ENCODE assay signal across 29 cellular contexts in the genomic region with DNA sequence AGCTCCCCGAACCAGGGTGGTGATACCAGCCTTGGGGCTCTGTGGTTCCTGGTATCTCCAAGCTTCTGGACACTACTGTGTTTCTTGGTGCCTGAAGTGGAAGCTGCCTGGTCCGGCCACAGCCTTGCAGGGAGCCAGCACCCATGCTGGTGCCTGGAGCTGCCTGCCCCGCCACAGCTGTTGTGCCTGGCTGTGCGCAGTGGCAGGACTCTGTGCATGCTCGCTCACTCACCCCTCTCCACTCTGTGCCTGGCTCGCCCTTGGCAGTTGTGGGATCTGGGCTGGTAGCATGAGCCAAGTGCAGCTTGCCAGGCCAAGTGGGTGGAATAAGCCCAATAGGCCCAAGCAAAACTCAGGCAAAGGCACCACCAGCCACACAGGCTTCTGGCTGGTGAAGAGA.
"Had no signal": no experiment of that assay in that cellular context is flagged by ENCODE, and none has a peak within 500 bp of the region (broad histone marks: within the 10 kb centered on the region; RNA-seq: fewer than 3 reads in every experiment).

No MANE protein-coding gene starts in this region.

- H3K9me3 Mint-ChIP-seq: activated CD4-positive, alpha-beta T cell treated with anti-CD3 and anti-CD28 coated beads, Interleukin-2, amount 10 ng/mL, durations not matched to agents 7 days and 5 days; T-helper 1 cell treated with Interleukin-12 subunit alpha and Interleukin-12 subunit beta and Interleukin-4 antibody, amounts not matched to agents 30 μg/mL and 1 μg/mL, for 36 hours had no signal

- H3K27me3 Mint-ChIP-seq: activated CD4-positive, alpha-beta T cell treated with anti-CD3 and anti-CD28 coated beads for 36 hours; activated CD4-positive, alpha-beta T cell treated with anti-CD3 and anti-CD28 coated beads, Interleukin-2, amount 10 ng/mL, durations not matched to agents 7 days and 5 days; activated naive CD4-positive, alpha-beta T cell treated with anti-CD3 and anti-CD28 coated beads, Interleukin-2, amount 10 ng/mL, durations not matched to agents 7 days and 5 days; activated naive CD8-positive, alpha-beta T cell; activated naive CD8-positive, alpha-beta T cell treated with anti-CD3 and anti-CD28 coated beads, Interleukin-2, amount 50 U/mL, for 24 hours; activated T-cell treated with anti-CD3 and anti-CD28 coated beads, Interleukin-2, amount 50 U/mL, for 24 hours had no signal

- H3K36me3 ChIP-seq: brain microvascular endothelial cell, SJCRH30 had no signal

- H3K27me3 ChIP-seq: brain microvascular endothelial cell, SJCRH30 had no signal

- H3K27ac Mint-ChIP-seq: activated CD4-positive, alpha-beta T cell treated with anti-CD3 and anti-CD28 coated beads for 36 hours; activated CD4-positive, alpha-beta T cell treated with anti-CD3 and anti-CD28 coated beads, Interleukin-2, amount 10 ng/mL, durations not matched to agents 7 days and 5 days; activated CD8-positive, alpha-beta T cell treated with anti-CD3 and anti-CD28 coated beads, Interleukin-2, amount 10 ng/mL, durations not matched to agents 7 days and 5 days; activated naive CD4-positive, alpha-beta T cell treated with anti-CD3 and anti-CD28 coated beads, Interleukin-2, amount 10 ng/mL, durations not matched to agents 7 days and 5 days; activated naive CD8-positive, alpha-beta T cell; activated naive CD8-positive, alpha-beta T cell treated with anti-CD3 and anti-CD28 coated beads, Interleukin-2, amount 50 U/mL, for 24 hours; activated T-cell treated with anti-CD3 and anti-CD28 coated beads, Interleukin-2, amount 50 U/mL, for 24 hours; T-helper 1 cell treated with Interleukin-12 subunit alpha and Interleukin-12 subunit beta and Interleukin-4 antibody, amounts not matched to agents 30 μg/mL and 1 μg/mL, for 36 hours; T-helper 2 cell treated with Interferon-gamma antibody and Interleukin-4, amounts not matched to agents 5 μg/mL and 100 μg/mL, for 36 hours; WTC11 had no signal

- H3K9me3 ChIP-seq: SJCRH30 had no signal

- H3K4me3 ChIP-seq: K562, SJCRH30, SK-N-MC had no signal

- DNase-seq: activated CD4-positive, alpha-beta T cell treated with anti-CD3 and anti-CD28 coated beads for 36 hours; activated CD4-positive, alpha-beta T cell treated with anti-CD3 and anti-CD28 coated beads, Interleukin-2, amount 10 ng/mL, durations not matched to agents 7 days and 5 days; activated CD4-positive, alpha-beta T cell treated with anti-CD3 and anti-CD28 coated beads, Interleukin-2, amount 50 U/mL, for 48 hours; activated CD8-positive, alpha-beta T cell treated with anti-CD3 and anti-CD28 coated beads, Interleukin-2, amount 10 ng/mL, durations not matched to agents 7 days and 5 days; activated effector memory CD4-positive, alpha-beta T cell treated with Interleukin-2 at 50 U/mL for 16 hours; activated naive CD4-positive, alpha-beta T cell treated with anti-CD3 and anti-CD28 coated beads, Interleukin-2, amount 10 ng/mL, durations not matched to agents 7 days and 5 days; activated naive CD8-positive, alpha-beta T cell treated with anti-CD3 and anti-CD28 coated beads, Interleukin-2, amount 50 U/mL, for 24 hours; activated T-cell treated with anti-CD3 and anti-CD28 coated beads, Interleukin-2, amount 50 U/mL, for 24 hours; anterior cingulate cortex; brain microvascular endothelial cell; IMR-90; NCI-H1105; NCI-H1417 treated with DMSO at 0.1 percent for 48 hours; NCI-H1930; NCI-H2081 treated with DMSO at 0.1 percent for 48 hours; NCI-H226; NCI-H510A; NCI-H526; NCI-H748 treated with DMSO at 0.1 percent for 48 hours; OCI-M1; SHP77; SJCRH30 had no signal

- H3K27ac ChIP-seq: brain microvascular endothelial cell, SJCRH30, SK-N-MC had no signal

- H3K4me3 Mint-ChIP-seq: activated CD4-positive, alpha-beta T cell treated with anti-CD3 and anti-CD28 coated beads for 36 hours; activated CD4-positive, alpha-beta T cell treated with anti-CD3 and anti-CD28 coated beads, Interleukin-2, amount 10 ng/mL, durations not matched to agents 7 days and 5 days; activated CD8-positive, alpha-beta T cell treated with anti-CD3 and anti-CD28 coated beads, Interleukin-2, amount 10 ng/mL, durations not matched to agents 7 days and 5 days; activated naive CD4-positive, alpha-beta T cell treated with anti-CD3 and anti-CD28 coated beads, Interleukin-2, amount 10 ng/mL, durations not matched to agents 7 days and 5 days; activated naive CD8-positive, alpha-beta T cell; activated naive CD8-positive, alpha-beta T cell treated with anti-CD3 and anti-CD28 coated beads, Interleukin-2, amount 50 U/mL, for 24 hours; activated T-cell treated with anti-CD3 and anti-CD28 coated beads, Interleukin-2, amount 50 U/mL, for 24 hours; T-helper 1 cell treated with Interleukin-12 subunit alpha and Interleukin-12 subunit beta and Interleukin-4 antibody, amounts not matched to agents 30 μg/mL and 1 μg/mL, for 36 hours; T-helper 2 cell treated with Interferon-gamma antibody and Interleukin-4, amounts not matched to agents 5 μg/mL and 100 μg/mL, for 36 hours; WTC11 had no signal

- H3K4me1 Mint-ChIP-seq: activated CD4-positive, alpha-beta T cell treated with anti-CD3 and anti-CD28 coated beads for 36 hours; activated CD4-positive, alpha-beta T cell treated with anti-CD3 and anti-CD28 coated beads, Interleukin-2, amount 10 ng/mL, durations not matched to agents 7 days and 5 days; activated naive CD4-positive, alpha-beta T cell treated with anti-CD3 and anti-CD28 coated beads, Interleukin-2, amount 10 ng/mL, durations not matched to agents 7 days and 5 days; activated naive CD8-positive, alpha-beta T cell treated with anti-CD3 and anti-CD28 coated beads, Interleukin-2, amount 50 U/mL, for 24 hours; WTC11 had no signal

- H3K36me3 Mint-ChIP-seq: activated naive CD4-positive, alpha-beta T cell treated with anti-CD3 and anti-CD28 coated beads, Interleukin-2, amount 10 ng/mL, durations not matched to agents 7 days and 5 days; WTC11 had no signal

- ATAC-seq: activated CD4-positive, alpha-beta T cell treated with anti-CD3 and anti-CD28 coated beads for 36 hours; activated CD4-positive, CD25-positive, alpha-beta regulatory T cell treated with anti-CD3 and anti-CD28 coated beads, Interleukin-2, amount 50 U/mL, for 24 hours; activated CD8-positive, alpha-beta T cell treated with anti-CD3 and anti-CD28 coated beads, Interleukin-2, amount 10 ng/mL, durations not matched to agents 7 days and 5 days; activated naive CD8-positive, alpha-beta T cell treated with anti-CD3 and anti-CD28 coated beads, Interleukin-2, amount 50 U/mL, for 24 hours; K562; WTC11 had no signal

- H3K4me1 ChIP-seq: SJCRH30 had no signal
